16 cellular contexts compared by ENCODE assay signal in the genomic region with DNA sequence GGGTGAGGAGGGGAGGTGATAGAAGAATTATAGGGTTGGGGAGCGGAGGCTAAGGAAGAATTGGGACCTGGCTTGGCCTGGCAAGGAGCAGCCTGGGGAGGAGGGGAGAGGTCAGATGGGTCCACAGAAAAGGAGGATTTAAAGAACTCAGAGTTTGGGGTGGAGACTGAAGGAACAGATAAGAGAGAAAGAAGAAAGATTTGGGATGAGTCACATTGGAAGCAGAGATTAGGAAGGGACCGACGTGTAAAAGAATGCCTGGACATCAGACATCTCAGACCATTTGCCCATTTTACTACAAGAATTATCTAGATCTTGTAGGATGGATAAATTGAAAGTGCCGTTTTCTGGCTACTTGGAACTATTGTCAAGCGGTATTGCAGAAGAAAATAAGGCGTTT. TPM values are rescaled to one million over a fixed set of nuclear protein-coding genes. Genes with fewer than 3 reads are reported as not detected.
A peak's percentile ranks its signal among the peaks of the same experiment; 100 is the strongest.
DNase-seq lines count a peak whose midpoint lies in the region; ATAC-seq and TF ChIP-seq lines count a peak whose summit lies in the region.
"Had no signal": no experiment of that assay in that cellular context is flagged by ENCODE, and none has a peak within 500 bp of the region (broad histone marks: within the 10 kb centered on the region; RNA-seq: fewer than 3 reads in every experiment).

No MANE protein-coding gene starts in this region.

- H3K4me1 ChIP-seq in endodermal cell (ENCODE audit: control insufficient read depth, insufficient read depth, low read length) (no peaks in the 10 kb centered on the region), heart left ventricle (peaks cover 0 to 24% (median 3%) of the 10 kb centered on the region in 12 donors)

- peaks cover 5 to 6% of the 10 kb centered on the region in 2 donors for H3K36me3 Mint-ChIP-seq in CD14-positive monocyte
- peaks cover 3% of the 10 kb centered on the region for H3K36me3 Mint-ChIP-seq in T-helper 17 cell (ENCODE audit: low read depth)
- H3K36me3 Mint-ChIP-seq in endodermal cell (ENCODE audit: low read depth) = peaks cover 9% of the 10 kb centered on the region
- H3K36me3 Mint-ChIP-seq in osteocyte (ENCODE audit: unreplicated experiment) = peaks cover 5% of the 10 kb centered on the region
- H3K36me3 Mint-ChIP-seq in activated naive CD8-positive, alpha-beta T cell treated with anti-CD3 and anti-CD28 coated beads, Interleukin-2, amount 50 U/mL, for 24 hours (ENCODE audit: low read depth) = peaks cover 11% of the 10 kb centered on the region
- peaks cover 5% of the 10 kb centered on the region for H3K36me3 Mint-ChIP-seq in endothelial cell (ENCODE audit: low read depth, unreplicated experiment)

- intact Hi-C loops in CD14-positive monocyte (cut with micrococcal nuclease) (loop anchor here in 1 of 2 donors (10.0 kb wide), 1 partner anchor 86 kb away; no protein-coding TSS in a partner anchor), heart left ventricle (cut with DNase I) (no loop called here)

- WGBS in endodermal cell (ENCODE audit: insufficient coverage in 1 of 2, insufficient read length in 1 of 2), 2 experiments = 92 to 93% methylated on average over 3 to 6 of the region's 6 CpGs
- 70 to 80% (median 78%) methylated on average over 6 of the region's 6 CpGs for WGBS in heart left ventricle, 4 donors

- H3K4me1 Mint-ChIP-seq in CD14-positive monocyte = no peaks in the 10 kb centered on the region
- H3K4me1 Mint-ChIP-seq in T-helper 17 cell = peaks cover 20% of the 10 kb centered on the region
- peaks cover 15% of the 10 kb centered on the region for H3K4me1 Mint-ChIP-seq in endodermal cell
- H3K4me1 Mint-ChIP-seq in osteocyte (ENCODE audit: unreplicated experiment) = peaks cover 5% of the 10 kb centered on the region
- H3K4me1 Mint-ChIP-seq in activated naive CD8-positive, alpha-beta T cell treated with anti-CD3 and anti-CD28 coated beads, Interleukin-2, amount 50 U/mL, for 24 hours = peaks cover 2% of the 10 kb centered on the region
- peaks cover 4% of the 10 kb centered on the region for H3K4me1 Mint-ChIP-seq in endothelial cell (ENCODE audit: unreplicated experiment)
- H3K4me1 Mint-ChIP-seq: B cell had no signal

- ATAC-seq in T-helper 17 cell = no peak
- no peak for ATAC-seq in heart left ventricle
- no peak for ATAC-seq in activated naive CD8-positive, alpha-beta T cell treated with anti-CD3 and anti-CD28 coated beads, Interleukin-2, amount 50 U/mL, for 24 hours
- ATAC-seq: CD8-positive, alpha-beta T cell had no signal

- no peak for TF ChIP-seq CTCF in CD14-positive monocyte (IDR thresholded peaks at IDR 0.05)
- TF ChIP-seq CTCF in endodermal cell (conservative IDR thresholded peaks at IDR 0.05) = no peak
- TF ChIP-seq CTCF in osteocyte (IDR thresholded peaks at IDR 0.05) = no peak
- TF ChIP-seq CTCF in heart left ventricle (IDR thresholded peaks at IDR 0.05) = no peak
- TF ChIP-seq CTCF in endothelial cell (IDR thresholded peaks at IDR 0.05; ENCODE audit: unreplicated experiment) = no peak

- H3K27me3 Mint-ChIP-seq in CD14-positive monocyte (ENCODE audit: low read depth in 3 of 3) = no peaks in the 10 kb centered on the region
- H3K27me3 Mint-ChIP-seq in T-helper 17 cell = no peaks in the 10 kb centered on the region
- H3K27me3 Mint-ChIP-seq in endodermal cell (ENCODE audit: insufficient read depth) = no peaks in the 10 kb centered on the region
- no peaks in the 10 kb centered on the region for H3K27me3 Mint-ChIP-seq in osteocyte (ENCODE audit: unreplicated experiment)
- H3K27me3 Mint-ChIP-seq in activated naive CD8-positive, alpha-beta T cell treated with anti-CD3 and anti-CD28 coated beads, Interleukin-2, amount 50 U/mL, for 24 hours = no peaks in the 10 kb centered on the region
- no peaks in the 10 kb centered on the region for H3K27me3 Mint-ChIP-seq in endothelial cell (ENCODE audit: unreplicated experiment)
- H3K27me3 Mint-ChIP-seq: B cell, IgD-negative memory B cell had no signal

- no peak overlapping the region for H3K4me3 Mint-ChIP-seq in CD14-positive monocyte
- no peak overlapping the region for H3K4me3 Mint-ChIP-seq in T-helper 17 cell
- no peak overlapping the region for H3K4me3 Mint-ChIP-seq in endodermal cell
- H3K4me3 Mint-ChIP-seq in osteocyte (ENCODE audit: unreplicated experiment) = no peak overlapping the region
- H3K4me3 Mint-ChIP-seq in activated naive CD8-positive, alpha-beta T cell treated with anti-CD3 and anti-CD28 coated beads, Interleukin-2, amount 50 U/mL, for 24 hours = no peak overlapping the region
- no peak overlapping the region for H3K4me3 Mint-ChIP-seq in endothelial cell (ENCODE audit: unreplicated experiment)
- H3K4me3 Mint-ChIP-seq: B cell; CD8-positive, alpha-beta T cell; HFFc6; IgD-negative memory B cell had no signal

- DNase-seq in CD14-positive monocyte (ENCODE audit: low spot score) (no peak), T-helper 17 cell (no peak), endodermal cell (no peak), osteocyte (ENCODE audit: extremely low spot score, unreplicated experiment) (no peak), heart left ventricle (no peak), endothelial cell (ENCODE audit: low spot score) (no peak)
- DNase-seq in activated naive CD8-positive, alpha-beta T cell treated with anti-CD3 and anti-CD28 coated beads, Interleukin-2, amount 50 U/mL, for 24 hours = no peak
- DNase-seq: C1 segment of cervical spinal cord; CD8-positive, alpha-beta T cell; COR-L47; DND-41; GF-D8; HCEC 1CT; HFFc6 had no signal

- no peak overlapping the region for H3K4me3 ChIP-seq in endodermal cell (ENCODE audit: low read length)
- no peak overlapping the region for H3K4me3 ChIP-seq in heart left ventricle

- H3K9me3 ChIP-seq in T-helper 17 cell (ENCODE audit: control insufficient read depth, low read length, poor library complexity, severe bottlenecking) = no peaks in the 10 kb centered on the region
- peaks cover 8% of the 10 kb centered on the region for H3K9me3 ChIP-seq in endodermal cell (ENCODE audit: control insufficient read depth, low read length)
- H3K9me3 ChIP-seq in heart left ventricle = peaks cover 0 to 2% (median 0%) of the 10 kb centered on the region in 12 donors

- H3K27ac Mint-ChIP-seq in CD14-positive monocyte = peak overlapping the region in 4 of 7 donors; percentile 2 to 55 (median 30)
- H3K27ac Mint-ChIP-seq in T-helper 17 cell = peak overlapping the region; percentile 79
- peak overlapping the region; percentile 8 for H3K27ac Mint-ChIP-seq in endodermal cell
- peak overlapping the region; percentile 28 for H3K27ac Mint-ChIP-seq in osteocyte (ENCODE audit: unreplicated experiment)
- H3K27ac Mint-ChIP-seq in activated naive CD8-positive, alpha-beta T cell treated with anti-CD3 and anti-CD28 coated beads, Interleukin-2, amount 50 U/mL, for 24 hours = no peak overlapping the region
- H3K27ac Mint-ChIP-seq in endothelial cell (ENCODE audit: unreplicated experiment) = no peak overlapping the region
- H3K27ac Mint-ChIP-seq: B cell; CD8-positive, alpha-beta T cell; HFFc6 had no signal

- H3K27me3 ChIP-seq in endodermal cell (ENCODE audit: control insufficient read depth, insufficient read depth, low read length, poor library complexity, severe bottlenecking) = no peaks in the 10 kb centered on the region
- H3K27me3 ChIP-seq in heart left ventricle = no peaks in the 10 kb centered on the region

- H3K27ac ChIP-seq in endodermal cell (ENCODE audit: low read depth, low read length) (no peak overlapping the region), heart left ventricle (no peak overlapping the region)

- H3K9ac ChIP-seq in endodermal cell (ENCODE audit: extremely low read depth, low read length, poor library complexity, severe bottlenecking) = no peak overlapping the region

- TF ChIP-seq POLR2A in heart left ventricle (IDR thresholded peaks at IDR 0.05) = no peak

- H3K9me3 Mint-ChIP-seq in CD14-positive monocyte (peaks cover 0 to 5% (median 0%) of the 10 kb centered on the region in 7 donors), endodermal cell (peaks cover 8% of the 10 kb centered on the region), osteocyte (ENCODE audit: unreplicated experiment) (peaks cover 8% of the 10 kb centered on the region), endothelial cell (ENCODE audit: unreplicated experiment) (no peaks in the 10 kb centered on the region)
- no peaks in the 10 kb centered on the region for H3K9me3 Mint-ChIP-seq in activated naive CD8-positive, alpha-beta T cell treated with anti-CD3 and anti-CD28 coated beads, Interleukin-2, amount 50 U/mL, for 24 hours
- H3K9me3 Mint-ChIP-seq: CD8-positive, alpha-beta T cell; HFFc6 had no signal

- no peaks in the 10 kb centered on the region for H3K36me3 ChIP-seq in endodermal cell (ENCODE audit: control insufficient read depth, insufficient read depth, low read length)
- peaks cover 0 to 3% (median 0%) of the 10 kb centered on the region in 9 donors for H3K36me3 ChIP-seq in heart left ventricle

RNA-seq across cellular contexts. Expression of a gene that starts 10.4 kb away (rescaled TPM):
- 10 to 100 TPM; 20.0 to 26.7 TPM for polyA plus RNA-seq in CD14-positive monocyte
- 1 to 10 TPM; 6.3 to 9.4 TPM for total RNA-seq in T-helper 17 cell
- total RNA-seq in endodermal cell = 10 to 100 TPM; 23.2 to 26.3 TPM
- 25.8 TPM for polyA plus RNA-seq in endodermal cell (2013, experiment 1 of 2)
- 23.2 TPM for polyA plus RNA-seq in endodermal cell (2013, experiment 2 of 2)
- total RNA-seq in osteocyte = 27.1 and 30.2 TPM in 2 replicates
- total RNA-seq in heart left ventricle = 10 to 100 TPM; 24.1 to 45.0 (median 32.4) TPM
- 10 to 100 TPM; 17.0 to 26.2 TPM for polyA plus RNA-seq in heart left ventricle
- 20.5 TPM for total RNA-seq in endothelial cell (ENCODE audit: unreplicated experiment)

Comparison
In these comparisons a context has a peak if more than half of its experiments do, and no peak if none do; other contexts are left out.
1. H3K27ac Mint-ChIP-seq: peak in CD14-positive monocyte (4 of 7), T-helper 17 cell (single experiment), endodermal cell (single experiment) and osteocyte (single experiment); none in activated naive CD8-positive, alpha-beta T cell treated with anti-CD3 and anti-CD28 coated beads, Interleukin-2, amount 50 U/mL, for 24 hours (single experiment) and endothelial cell (single experiment).